Comparison of ENCODE assay signal across 24 cellular contexts in genomic region chr2:149389506-149390167, GRCh38. TPM values are rescaled to one million over a fixed set of nuclear protein-coding genes. Genes with fewer than 3 reads are reported as not detected.
DNase-seq lines count a peak whose midpoint lies in the region; ATAC-seq and TF ChIP-seq lines count a peak whose summit lies in the region.
"Had no signal": no experiment of that assay in that cellular context is flagged by ENCODE, and none has a peak within 500 bp of the region (broad histone marks: within the 10 kb centered on the region; RNA-seq: fewer than 3 reads in every experiment).

No MANE protein-coding gene starts in this region.

- peak overlapping the region in 1 of 2 experiments; percentile 15; a peak in 1 of 4 replicates for H3K27ac ChIP-seq in SK-N-SH (ENCODE audit: low read depth in 2 of 2, low read length in 1 of 2)
- H3K27ac ChIP-seq: GM23248, PC-9, SJSA1 had no signal

- no peak for ATAC-seq in HG02973 (IDR thresholded peaks at IDR 0.05; ENCODE audit: unreplicated experiment)

- DNase-seq in NCI-H2227 (lab: John Stamatoyannopoulos, UW; ENCODE audit: unreplicated experiment) (peak; percentile 9), NCI-H2227 treated with DMSO at 0.1 percent for 48 hours (lab: John Stamatoyannopoulos, UW) (no peak), HFFc6 (no peak), SK-N-SH (peak; percentile 21), nephron progenitor cell (no peak), chondrocyte (ENCODE audit: low spot score) (no peak), GM03348 (ENCODE audit: low spot score) (no peak)
- DNase-seq: 8988T, ACHN, Calu3, DND-41, GM23248, H9, NCI-H1092, NCI-H1417 treated with DMSO at 0.1 percent for 48 hours, NCI-H1694 treated with DMSO at 0.1 percent for 48 hours, NCI-H2081, NCI-H526 treated with DMSO at 0.1 percent for 48 hours, PC-9, Right ventricle myocardium superior, RPMI8226 had no signal

- no peak overlapping the region; the same call in 1 of the 2 replicates for H3K4me2 ChIP-seq in SK-N-SH
- H3K4me2 ChIP-seq: PC-9 had no signal

- H3K36me3 ChIP-seq in SK-N-SH (replicated peaks in 1 of 2; ENCODE audit: control insufficient read depth in 1 of 2, insufficient read depth in 2 of 2, low read length in 1 of 2) = no peaks in the 10 kb centered on the region
- H3K36me3 ChIP-seq: SJSA1 had no signal

- CTCF ChIA-PET in SK-N-SH (lab: Yijun Ruan, JAX) = interaction anchor here (0.6 to 1.6 kb wide), 7 partner anchors 16 to 1849 kb away, joined by 3 to 8 read pairs (median 3); partner anchors contain the start of gene LYPD6

- POLR2A ChIA-PET in SK-N-SH (lab: Yijun Ruan, JAX) = no interaction called here

- H3K4me3 Mint-ChIP-seq in HFFc6 = peak overlapping the region; percentile 32; the same call in 1 of the 2 replicates
- H3K4me3 Mint-ChIP-seq in nephron progenitor cell = peak overlapping the region; percentile 14
- no peak overlapping the region for H3K4me3 Mint-ChIP-seq in chondrocyte (ENCODE audit: unreplicated experiment)
- H3K4me3 Mint-ChIP-seq: H9 had no signal

- H3K9me2 ChIP-seq in SK-N-SH = no peaks in the 10 kb centered on the region

- H3K4me3 ChIP-seq in SK-N-SH (ENCODE audit: low read depth in 2 of 2, low read length in 1 of 2) = no peak overlapping the region
- H3K4me3 ChIP-seq: GM23248, PC-9, SJSA1 had no signal

- TF ChIP-seq CTCF in HFFc6 (IDR thresholded peaks at IDR 0.05) = no peak
- no peak for TF ChIP-seq CTCF in SK-N-SH (IDR thresholded peaks at IDR 0.05)
- TF ChIP-seq CTCF in nephron progenitor cell (IDR thresholded peaks at IDR 0.05) = no peak
- TF ChIP-seq CTCF in chondrocyte (IDR thresholded peaks at IDR 0.05) = no peak

- no peaks in the 10 kb centered on the region for H3K9me3 Mint-ChIP-seq in HFFc6
- peaks cover 7% of the 10 kb centered on the region for H3K9me3 Mint-ChIP-seq in nephron progenitor cell
- H3K9me3 Mint-ChIP-seq in chondrocyte (ENCODE audit: low read depth) = no peaks in the 10 kb centered on the region
- H3K9me3 Mint-ChIP-seq: H9 had no signal

- H3K36me3 Mint-ChIP-seq in HFFc6 (ENCODE audit: low read depth) (peaks cover 18% of the 10 kb centered on the region; the same call in 1 of the 2 replicates), nephron progenitor cell (ENCODE audit: low read depth) (peaks cover 17% of the 10 kb centered on the region), chondrocyte (ENCODE audit: low read depth) (no peaks in the 10 kb centered on the region)

- whole genome bisulfite sequencing in SK-N-SH (ENCODE audit: low lambda C conversion rate) = 79% methylated on average over 6 of the region's 6 CpGs

- H4K20me1 ChIP-seq in SK-N-SH (ENCODE audit: insufficient read depth) = no peaks in the 10 kb centered on the region

- no peaks in the 10 kb centered on the region for H3F3A ChIP-seq in SK-N-SH (replicated peaks; ENCODE audit: insufficient read depth)

- H3K9me3 ChIP-seq in SK-N-SH = no peaks in the 10 kb centered on the region
- H3K9me3 ChIP-seq: SJSA1 had no signal

- no peaks in the 10 kb centered on the region for H3K27me3 ChIP-seq in SK-N-SH (ENCODE audit: insufficient read depth)
- H3K27me3 ChIP-seq: SJSA1 had no signal

- no peak for TF ChIP-seq EP300 in SK-N-SH (IDR thresholded peaks at IDR 0.05; ENCODE audit: borderline replicate concordance in 1 of 2, low read depth in 1 of 2, low read length in 1 of 2)

- no peak overlapping the region for H3K9ac ChIP-seq in SK-N-SH
- H3K9ac ChIP-seq: GM23248 had no signal

- H3K79me2 ChIP-seq in SK-N-SH (ENCODE audit: insufficient read depth) = no peaks in the 10 kb centered on the region

- H3K4me1 ChIP-seq in SK-N-SH (ENCODE audit: control insufficient read depth in 1 of 2, insufficient read depth in 2 of 2, low read depth in 1 of 2, low read length in 1 of 2) = peaks cover 9 to 22% of the 10 kb centered on the region in 2 experiments; a peak in 3 of 4 replicates
- H3K4me1 ChIP-seq: SJSA1 had no signal

- no peak for TF ChIP-seq RAD21 in SK-N-SH (IDR thresholded peaks at IDR 0.05; ENCODE audit: low read length)

- peaks cover 77% of the 10 kb centered on the region for H3K4me1 Mint-ChIP-seq in HFFc6 (ENCODE audit: low read depth)
- H3K4me1 Mint-ChIP-seq in nephron progenitor cell = peaks cover 47% of the 10 kb centered on the region
- H3K4me1 Mint-ChIP-seq in chondrocyte (ENCODE audit: low read depth) = peaks cover 7% of the 10 kb centered on the region

- H2AFZ ChIP-seq in SK-N-SH (ENCODE audit: low read depth) = no peak overlapping the region
- H2AFZ ChIP-seq: GM23248, PC-9 had no signal

- H3K27ac Mint-ChIP-seq in HFFc6 (peak overlapping the region; percentile 32), nephron progenitor cell (peak overlapping the region; percentile 76), chondrocyte (ENCODE audit: unreplicated experiment) (no peak overlapping the region)
- H3K27ac Mint-ChIP-seq: H9 had no signal

- H3K27me3 Mint-ChIP-seq in HFFc6 (ENCODE audit: insufficient read depth) (no peaks in the 10 kb centered on the region; the same call in 1 of the 2 replicates), nephron progenitor cell (ENCODE audit: low read depth, poor library complexity) (no peaks in the 10 kb centered on the region), chondrocyte (ENCODE audit: low read depth) (no peaks in the 10 kb centered on the region)

TF ChIP-seq in SK-N-SH, 30 proteins besides CTCF, POLR2A, EP300 and RAD21 (continues in another document):
- TF ChIP-seq FOSL2 (IDR thresholded peaks at IDR 0.05; ENCODE audit: borderline replicate concordance, low read depth) (no peak), RFX5 (IDR thresholded peaks at IDR 0.05; ENCODE audit: low read length) (no peak), TEAD4 (IDR thresholded peaks at IDR 0.05; ENCODE audit: borderline replicate concordance, insufficient read depth) (no peak), CHD2 (IDR thresholded peaks at IDR 0.05; ENCODE audit: low read length, partially characterized antibody) (no peak), SMC3 (IDR thresholded peaks at IDR 0.05; ENCODE audit: low read depth, low read length) (no peak), TCF12 (IDR thresholded peaks at IDR 0.05) (no peak), ELF1 (IDR thresholded peaks at IDR 0.05) (no peak), NFIC (IDR thresholded peaks at IDR 0.05; ENCODE audit: borderline replicate concordance) (no peak), RCOR1 (IDR thresholded peaks at IDR 0.05; ENCODE audit: low read length) (no peak), USF1 (IDR thresholded peaks at IDR 0.05; ENCODE audit: borderline replicate concordance, low read depth) (no peak), FOXJ3 (CRISPR knock-in tag; IDR thresholded peaks at IDR 0.05) (no peak), GATA2 (CRISPR knock-in tag; IDR thresholded peaks at IDR 0.05) (no peak)
- TF ChIP-seq, protein P1, sequence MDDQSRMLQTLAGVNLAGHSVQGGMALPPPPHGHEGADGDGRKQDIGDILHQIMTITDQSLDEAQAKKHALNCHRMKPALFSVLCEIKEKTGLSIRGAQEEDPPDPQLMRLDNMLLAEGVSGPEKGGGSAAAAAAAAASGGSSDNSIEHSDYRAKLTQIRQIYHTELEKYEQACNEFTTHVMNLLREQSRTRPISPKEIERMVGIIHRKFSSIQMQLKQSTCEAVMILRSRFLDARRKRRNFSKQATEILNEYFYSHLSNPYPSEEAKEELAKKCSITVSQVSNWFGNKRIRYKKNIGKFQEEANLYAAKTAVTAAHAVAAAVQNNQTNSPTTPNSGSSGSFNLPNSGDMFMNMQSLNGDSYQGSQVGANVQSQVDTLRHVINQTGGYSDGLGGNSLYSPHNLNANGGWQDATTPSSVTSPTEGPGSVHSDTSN (IDR thresholded peaks at IDR 0.05) = no peak
- TF ChIP-seq, protein P2, sequence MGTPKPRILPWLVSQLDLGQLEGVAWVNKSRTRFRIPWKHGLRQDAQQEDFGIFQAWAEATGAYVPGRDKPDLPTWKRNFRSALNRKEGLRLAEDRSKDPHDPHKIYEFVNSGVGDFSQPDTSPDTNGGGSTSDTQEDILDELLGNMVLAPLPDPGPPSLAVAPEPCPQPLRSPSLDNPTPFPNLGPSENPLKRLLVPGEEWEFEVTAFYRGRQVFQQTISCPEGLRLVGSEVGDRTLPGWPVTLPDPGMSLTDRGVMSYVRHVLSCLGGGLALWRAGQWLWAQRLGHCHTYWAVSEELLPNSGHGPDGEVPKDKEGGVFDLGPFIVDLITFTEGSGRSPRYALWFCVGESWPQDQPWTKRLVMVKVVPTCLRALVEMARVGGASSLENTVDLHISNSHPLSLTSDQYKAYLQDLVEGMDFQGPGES (IDR thresholded peaks at IDR 0.05; ENCODE audit: low read depth, low read length) = no peak
- TF ChIP-seq, protein P3, sequence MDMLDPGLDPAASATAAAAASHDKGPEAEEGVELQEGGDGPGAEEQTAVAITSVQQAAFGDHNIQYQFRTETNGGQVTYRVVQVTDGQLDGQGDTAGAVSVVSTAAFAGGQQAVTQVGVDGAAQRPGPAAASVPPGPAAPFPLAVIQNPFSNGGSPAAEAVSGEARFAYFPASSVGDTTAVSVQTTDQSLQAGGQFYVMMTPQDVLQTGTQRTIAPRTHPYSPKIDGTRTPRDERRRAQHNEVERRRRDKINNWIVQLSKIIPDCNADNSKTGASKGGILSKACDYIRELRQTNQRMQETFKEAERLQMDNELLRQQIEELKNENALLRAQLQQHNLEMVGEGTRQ (IDR thresholded peaks at IDR 0.05; ENCODE audit: borderline replicate concordance, low read depth, low read length) = no peak

RNA-seq across cellular contexts. Expression of gene LYPD6, which starts 59.2 kb away (rescaled TPM):
- 10 to 100 TPM; 16.7 to 29.4 (median 22.4) TPM for total RNA-seq in HFFc6 (2021; fragmentation: NEBNext Ultra II Directional; extraction: Animal tissue kit (Norgen Biotek cat#: 25700))
- polyA plus RNA-seq in SK-N-SH (2012; rRNA removed) = 8.1 and 11.0 TPM in 2 replicates
- 9.8 and 10.6 TPM in 2 replicates for polyA plus RNA-seq in SK-N-SH (2012; cell fraction: cytosol; rRNA removed)
- polyA plus RNA-seq in SK-N-SH (2012; cell fraction: nucleus; rRNA removed) = 5.3 and 7.6 TPM in 2 replicates
- total RNA-seq in chondrocyte = 0.46 to 0.82 TPM (median 0.57 TPM) in 3 replicates
- total RNA-seq: T-helper 1 cell treated with Interleukin-12 subunit alpha and Interleukin-12 subunit beta and Interleukin-4 antibody, amounts not matched to agents 30 ng/mL and 1 ng/mL, for 36 hours had no signal

Comparison
In these comparisons a context has a peak if more than half of its experiments do, and no peak if none do; other contexts are left out.
1. DNase-seq: peak in NCI-H2227 (single experiment) and SK-N-SH (single experiment); none in NCI-H2227 treated with DMSO at 0.1 percent for 48 hours (single experiment), HFFc6 (single experiment), nephron progenitor cell (single experiment), chondrocyte (single experiment) and GM03348 (single experiment).